22 cellular contexts compared by ENCODE assay signal in the genomic region with DNA sequence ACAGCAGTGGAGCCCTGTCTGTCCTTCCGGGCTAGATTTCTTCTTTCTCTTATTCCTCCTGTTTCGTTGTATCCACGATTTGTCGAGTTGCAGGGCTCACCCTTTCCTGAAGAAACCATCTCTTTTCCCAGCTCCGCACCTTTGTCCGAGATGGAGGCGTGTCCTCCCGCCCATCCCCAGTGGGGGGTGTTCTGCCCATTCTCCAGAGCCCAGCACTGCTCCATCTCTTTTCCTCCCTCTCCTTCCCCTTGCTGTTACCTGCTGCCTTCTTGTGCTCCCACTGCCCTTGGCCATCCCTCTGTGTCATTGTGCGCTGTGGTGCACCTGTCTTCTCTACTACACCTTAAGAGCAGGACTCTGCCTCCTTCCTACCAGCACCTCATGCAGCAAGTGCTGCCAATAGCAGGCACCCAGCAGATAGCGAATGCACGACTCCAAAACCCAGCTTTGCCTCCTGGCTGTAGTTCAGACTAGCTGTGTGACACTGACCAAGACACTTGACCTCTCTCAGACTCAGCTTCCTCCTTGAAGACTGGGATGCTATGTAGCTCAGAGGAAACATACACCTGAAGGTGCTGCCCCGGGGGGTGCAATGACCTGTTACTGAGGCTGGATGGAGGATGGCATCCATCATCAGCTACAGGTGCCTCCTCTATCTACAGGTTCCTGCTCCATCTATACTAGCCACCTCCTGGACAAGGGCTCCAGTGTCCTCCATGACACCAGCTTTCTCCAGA. TPM values are rescaled to one million over a fixed set of nuclear protein-coding genes. Genes with fewer than 3 reads are reported as not detected.
DNase-seq lines count a peak whose midpoint lies in the region; TF ChIP-seq lines count a peak whose summit lies in the region.
"Had no signal": no experiment of that assay in that cellular context is flagged by ENCODE, and none has a peak within 500 bp of the region (broad histone marks: within the 10 kb centered on the region; RNA-seq: fewer than 3 reads in every experiment).

No MANE protein-coding gene starts in this region.

- TF ChIP-seq EP300 in esophagus muscularis mucosa (IDR thresholded peaks at IDR 0.05): no peak
- no peak for TF ChIP-seq EP300 in sigmoid colon (IDR thresholded peaks at IDR 0.05)

- H2AK5ac ChIP-seq in mesendoderm (ENCODE audit: low read length): no peak overlapping the region

- H3K27me3 ChIP-seq in esophagus muscularis mucosa (no peaks in the 10 kb centered on the region), sigmoid colon (no peaks in the 10 kb centered on the region), mesendoderm (ENCODE audit: insufficient read depth, low read length, poor library complexity) (no peaks in the 10 kb centered on the region)
- H3K27me3 ChIP-seq: BE2C had no signal

- POLR2A ChIA-PET in HEK293 (lab: Yijun Ruan, JAX): no interaction called here

- 66% methylated on average over 12 of the region's 12 CpGs for WGBS in esophagus muscularis mucosa
- WGBS in sigmoid colon, 2 donors: 39 to 63% methylated on average over 12 of the region's 12 CpGs
- WGBS in mesendoderm (ENCODE audit: extremely low coverage, insufficient coverage, low lambda C conversion rate): no CpG with 5 or more reads among the region's 12 CpGs

- H3K4me3 ChIP-seq in HEK293 (ENCODE audit: low read depth, low read length): no peak overlapping the region
- no peak overlapping the region for H3K4me3 ChIP-seq in esophagus muscularis mucosa
- no peak overlapping the region for H3K4me3 ChIP-seq in sigmoid colon
- H3K4me3 ChIP-seq in mesendoderm (ENCODE audit: low read length): no peak overlapping the region
- H3K4me3 ChIP-seq: A549 had no signal

- TF ChIP-seq POLR2A in esophagus muscularis mucosa (IDR thresholded peaks at IDR 0.05; ENCODE audit: low read depth) (no peak), sigmoid colon (IDR thresholded peaks at IDR 0.05) (no peak)

- no peak overlapping the region for H3K9ac ChIP-seq in mesendoderm (ENCODE audit: low read length)

- no peak overlapping the region for H2BK15ac ChIP-seq in mesendoderm (replicated peaks; ENCODE audit: low read depth)

- no peak overlapping the region for H3K18ac ChIP-seq in mesendoderm (ENCODE audit: low read length)

- intact Hi-C loops in esophagus muscularis mucosa (cut with DNase I) (no loop called here), sigmoid colon (cut with DNase I) (no loop called here)

- no peak overlapping the region for H2BK5ac ChIP-seq in mesendoderm (ENCODE audit: low read length)

- no peak overlapping the region for H3K56ac ChIP-seq in mesendoderm (ENCODE audit: low read length)

- TF ChIP-seq CTCF in HEK293 (tag by site-specific recombination; IDR thresholded peaks at IDR 0.05) (no peak), esophagus muscularis mucosa (IDR thresholded peaks at IDR 0.05) (no peak), sigmoid colon (IDR thresholded peaks at IDR 0.05) (no peak)

- H3K9me3 ChIP-seq in HEK293 (ENCODE audit: control insufficient read depth, insufficient read depth, low read depth, low read length) (no peaks in the 10 kb centered on the region), esophagus muscularis mucosa (no peaks in the 10 kb centered on the region), sigmoid colon (no peaks in the 10 kb centered on the region)
- H3K9me3 ChIP-seq: A549, BE2C had no signal

- no peak overlapping the region for H4K8ac ChIP-seq in mesendoderm (ENCODE audit: low read depth, low read length)

- no peak overlapping the region for H3K23ac ChIP-seq in mesendoderm (ENCODE audit: low read length)

- no peak overlapping the region for H3K4ac ChIP-seq in mesendoderm (ENCODE audit: low read depth, low read length)

- H3K36me3 ChIP-seq in HEK293 (ENCODE audit: control insufficient read depth in 2 of 2, insufficient read depth in 1 of 2, low read length in 2 of 2): no peaks in the 10 kb centered on the region
- no peaks in the 10 kb centered on the region for H3K36me3 ChIP-seq in esophagus muscularis mucosa
- no peaks in the 10 kb centered on the region for H3K36me3 ChIP-seq in sigmoid colon
- H3K36me3 ChIP-seq in mesendoderm (ENCODE audit: control insufficient read depth, insufficient read depth, low read length): no peaks in the 10 kb centered on the region
- H3K36me3 ChIP-seq: BE2C had no signal

- no peak overlapping the region for H2BK120ac ChIP-seq in mesendoderm (ENCODE audit: low read depth, low read length)

- H4K5ac ChIP-seq in mesendoderm (ENCODE audit: low read length): no peak overlapping the region

- H3K4me1 ChIP-seq in HEK293 (ENCODE audit: control insufficient read depth, insufficient read depth, low read length): no peaks in the 10 kb centered on the region
- H3K4me1 ChIP-seq in esophagus muscularis mucosa: peaks cover 3 to 13% (median 10%) of the 10 kb centered on the region in 4 donors
- no peaks in the 10 kb centered on the region for H3K4me1 ChIP-seq in sigmoid colon
- no peaks in the 10 kb centered on the region for H3K4me1 ChIP-seq in mesendoderm (ENCODE audit: control insufficient read depth, low read depth, low read length)
- H3K4me1 ChIP-seq: A549 had no signal

- DNase-seq in AG08396 (ENCODE audit: low spot score) (peak; percentile 2), esophagus muscularis mucosa (ENCODE audit: extremely low spot score) (peak; percentile 81), sigmoid colon (peak; percentile 30), epidermal melanocyte (ENCODE audit: insufficient read length, low spot score) (no peak), mesendoderm (no peak)
- DNase-seq in stimulated activated CD4-positive, alpha-beta T cell treated with anti-CD3 and anti-CD28 coated beads, Interleukin-4, amount 100 ng/mL, for 4 hours: no peak
- DNase-seq: BE2C; DMS53; GDM1; Karpas-422; MV-4-11; NCI-H1105 treated with DMSO at 0.1 percent for 48 hours; NCI-H1694; NCI-H2081 treated with DMSO at 0.1 percent for 48 hours; NCI-H748 treated with DMSO at 0.1 percent for 48 hours; NK-92 treated with Interleukin-12 subunit alpha and Interleukin-12 subunit beta, amount 100 ng/mL, for 24 hours; SIG-M5 had no signal

- H3K4me2 ChIP-seq in mesendoderm (ENCODE audit: low read length): no peak overlapping the region
- H3K4me2 ChIP-seq: A549 had no signal

- CTCF ChIA-PET in HEK293 (lab: Yijun Ruan, JAX): interaction anchor here (1.0 to 4.1 kb wide), 3 partner anchors 20 to 71 kb away, joined by 3 to 26 read pairs (median 3); no protein-coding TSS in a partner anchor

- H3K79me1 ChIP-seq in mesendoderm (ENCODE audit: low read length): no peaks in the 10 kb centered on the region

- H3K27ac ChIP-seq in HEK293 (ENCODE audit: extremely low read depth, low read depth, low read length): no peak overlapping the region
- H3K27ac ChIP-seq in esophagus muscularis mucosa (replicated peaks in 1 of 4): no peak overlapping the region
- no peak overlapping the region for H3K27ac ChIP-seq in sigmoid colon
- H3K27ac ChIP-seq in mesendoderm (ENCODE audit: low read depth, low read length): no peak overlapping the region
- H3K27ac ChIP-seq: A549 had no signal

- H3K79me2 ChIP-seq in mesendoderm (ENCODE audit: control insufficient read depth, insufficient read depth, low read length): no peaks in the 10 kb centered on the region

TF ChIP-seq in HEK293, 187 proteins besides CTCF, POLR2A, EP300 and RAD21:
- TF ChIP-seq ZBTB48 (tag by site-specific recombination; IDR thresholded peaks at IDR 0.05) (no peak), SCRT2 (tag by site-specific recombination; IDR thresholded peaks at IDR 0.05) (peak; percentile 59)

RNA-seq across cellular contexts. Expression of a gene that starts 8.9 kb away (rescaled TPM):
- total RNA-seq in esophagus muscularis mucosa (not detected), sigmoid colon (not detected)
- polyA plus RNA-seq in sigmoid colon: not detected
- polyA plus RNA-seq in mesendoderm (2013, experiment 1 of 2): not detected
- not detected for polyA plus RNA-seq in mesendoderm (2013, experiment 2 of 2)
- total RNA-seq: H1, M059J, NCI-H460 had no signal
- polyA plus RNA-seq: A549, H1 had no signal

RNA-seq across cellular contexts. Expression of a gene that starts 32.3 kb away (rescaled TPM):
- total RNA-seq in esophagus muscularis mucosa: 10 to 100 TPM in 3 of 4 donors, 1 to 10 TPM in 1; 10.0 to 27.0 (median 20.3) TPM
- total RNA-seq in sigmoid colon: 10 to 100 TPM in 1 of 4 donors, 1 to 10 TPM in 3; 6.4 to 12.5 (median 8.4) TPM
- 1 to 10 TPM; 3.5 to 9.5 (median 4.2) TPM for polyA plus RNA-seq in sigmoid colon
- 1.6 TPM for polyA plus RNA-seq in mesendoderm (2013, experiment 1 of 2)
- 1.5 TPM for polyA plus RNA-seq in mesendoderm (2013, experiment 2 of 2)

RNA-seq across cellular contexts. Expression of a gene that starts 32.8 kb away (rescaled TPM):
- not detected for total RNA-seq in esophagus muscularis mucosa
- not detected for total RNA-seq in sigmoid colon
- under 1 TPM in 1 of 3 donors, not detected in 2; 0.03 TPM for polyA plus RNA-seq in sigmoid colon
- polyA plus RNA-seq in mesendoderm (2013, experiment 1 of 2): not detected
- not detected for polyA plus RNA-seq in mesendoderm (2013, experiment 2 of 2)
- total RNA-seq: H1, M059J, NCI-H460 had no signal
- polyA plus RNA-seq: A549, H1 had no signal

RNA-seq across cellular contexts. Expression of a gene that starts 44.7 kb away (rescaled TPM):
- 10 to 100 TPM in 2 of 4 donors, 1 to 10 TPM in 2; 3.7 to 53.0 (median 15.6) TPM for total RNA-seq in esophagus muscularis mucosa
- total RNA-seq in sigmoid colon: 1 to 10 TPM; 2.1 to 6.4 (median 4.0) TPM
- 10 to 100 TPM in 2 of 3 donors, 1 to 10 TPM in 1; 4.2 to 88.5 (median 12.7) TPM for polyA plus RNA-seq in sigmoid colon
- not detected for polyA plus RNA-seq in mesendoderm (2013, experiment 1 of 2)
- polyA plus RNA-seq in mesendoderm (2013, experiment 2 of 2): not detected
- total RNA-seq: H1 had no signal
- polyA plus RNA-seq: H1 had no signal

RNA-seq across cellular contexts. Expression of a gene that starts 46.5 kb away (rescaled TPM):
- 10 to 100 TPM; 23.4 to 32.4 (median 27.5) TPM for total RNA-seq in esophagus muscularis mucosa
- total RNA-seq in sigmoid colon: 10 to 100 TPM; 23.5 to 42.8 (median 36.2) TPM
- 100 to 1,000 TPM in 2 of 3 donors, 10 to 100 TPM in 1; 85.8 to 125 (median 112) TPM for polyA plus RNA-seq in sigmoid colon
- 28.3 TPM for polyA plus RNA-seq in mesendoderm (2013, experiment 1 of 2)
- polyA plus RNA-seq in mesendoderm (2013, experiment 2 of 2): 29.5 TPM

Comparison
In these comparisons a context has a peak if more than half of its experiments do, and no peak if none do; other contexts are left out.
1. DNase-seq: peak in AG08396 (single experiment), esophagus muscularis mucosa (single experiment) and sigmoid colon (single experiment); none in epidermal melanocyte (single experiment), stimulated activated CD4-positive, alpha-beta T cell treated with anti-CD3 and anti-CD28 coated beads, Interleukin-4, amount 100 ng/mL, for 4 hours (0 of 2) and mesendoderm (single experiment).